In genomic region chr1:21007876-21008275, GRCh38 we compare ENCODE assay signal across 16 cellular contexts.
DNase-seq lines count a peak whose midpoint lies in the region; ATAC-seq and TF ChIP-seq lines count a peak whose summit lies in the region.
"Had no signal": no experiment of that assay in that cellular context is flagged by ENCODE, and none has a peak within 500 bp of the region (broad histone marks: within the 10 kb centered on the region; RNA-seq: fewer than 3 reads in every experiment).

No MANE protein-coding gene starts in this region.

- no peak for ATAC-seq in lung (ENCODE audit: insufficient read depth, low FRiP score)
- ATAC-seq in CD4-positive, alpha-beta T cell (ENCODE audit: poor library complexity), result no peak

- H3K4me1 Mint-ChIP-seq in CD4-positive, alpha-beta T cell (ENCODE audit: low read depth), result no peaks in the 10 kb centered on the region
- H3K4me1 Mint-ChIP-seq: H9 had no signal

- H3K4me3 ChIP-seq in lung, result no peak overlapping the region
- H3K4me3 ChIP-seq: BLaER1 treated with 17β-estradiol and CSF1 and Interleukin-3, amounts not matched to agents 10 nM and 100 nM had no signal

- no peaks in the 10 kb centered on the region for H3K36me3 Mint-ChIP-seq in CD4-positive, alpha-beta T cell (ENCODE audit: low read depth)
- H3K36me3 Mint-ChIP-seq: CD4-positive, CD25-positive, alpha-beta regulatory T cell had no signal

- H3K27me3 Mint-ChIP-seq in CD4-positive, alpha-beta T cell, result no peaks in the 10 kb centered on the region
- H3K27me3 Mint-ChIP-seq: CD4-positive, CD25-positive, alpha-beta regulatory T cell had no signal

- peaks cover 0 to 2% of the 10 kb centered on the region in 2 donors for H3K4me1 ChIP-seq in lung (ENCODE audit: control insufficient read depth in 2 of 2, insufficient read depth in 2 of 2, low read length in 2 of 2)

- no peaks in the 10 kb centered on the region for H3K9me3 ChIP-seq in lung (ENCODE audit: control insufficient read depth in 2 of 2, insufficient read depth in 1 of 2, low read length in 1 of 2)
- no peaks in the 10 kb centered on the region for H3K9me3 ChIP-seq in CD4-positive, alpha-beta T cell (ENCODE audit: control insufficient read depth, low read length)
- H3K9me3 ChIP-seq: BLaER1 treated with 17β-estradiol and CSF1 and Interleukin-3, amounts not matched to agents 10 nM and 100 nM had no signal

- no peaks in the 10 kb centered on the region for H3K36me3 ChIP-seq in lung (ENCODE audit: control insufficient read depth in 2 of 2, insufficient read depth in 2 of 2, low read length in 2 of 2)

- no peak overlapping the region for H3K27ac ChIP-seq in lung (ENCODE audit: low read depth in 1 of 2, low read length in 1 of 2)
- no peak overlapping the region for H3K27ac ChIP-seq in CD4-positive, alpha-beta T cell (ENCODE audit: low read depth, low read length)
- H3K27ac ChIP-seq: BLaER1 treated with 17β-estradiol and CSF1 and Interleukin-3, amounts not matched to agents 10 nM and 100 nM; HL-60 had no signal

- no peaks in the 10 kb centered on the region for H3K9me3 Mint-ChIP-seq in CD4-positive, alpha-beta T cell
- H3K9me3 Mint-ChIP-seq: CD4-positive, CD25-positive, alpha-beta regulatory T cell; H9 had no signal

- no peak overlapping the region for H3K4me3 Mint-ChIP-seq in CD4-positive, alpha-beta T cell
- H3K4me3 Mint-ChIP-seq: CD4-positive, CD25-positive, alpha-beta regulatory T cell; H9 had no signal

- intact Hi-C loops in CD4-positive, alpha-beta T cell (cut with DNase I, micrococcal nuclease), result no loop called here

- no peak for TF ChIP-seq CTCF in lung (IDR thresholded peaks at IDR 0.05; ENCODE audit: control extremely low read depth, extremely low read depth)
- TF ChIP-seq CTCF in CD4-positive, alpha-beta T cell (IDR thresholded peaks at IDR 0.05), result no peak

- CTCF ChIA-PET in CD4-positive, alpha-beta T cell (lab: Charles Lee), result no interaction called here

- H3K27me3 ChIP-seq in lung (ENCODE audit: control insufficient read depth, insufficient read depth), result no peaks in the 10 kb centered on the region
- no peaks in the 10 kb centered on the region for H3K27me3 ChIP-seq in CD4-positive, alpha-beta T cell (ENCODE audit: control insufficient read depth, insufficient read depth, low read length)
- H3K27me3 ChIP-seq: BLaER1 treated with 17β-estradiol and CSF1 and Interleukin-3, amounts not matched to agents 10 nM and 100 nM had no signal

- DNase-seq in DMS79 (lab: John Stamatoyannopoulos, UW) (peak; percentile 17), DMS79 treated with DMSO at 0.1 percent for 48 hours (lab: John Stamatoyannopoulos, UW) (no peak), NCI-H2227 (lab: John Stamatoyannopoulos, UW; ENCODE audit: unreplicated experiment) (peak; percentile 70), NCI-H748 (lab: John Stamatoyannopoulos, UW; ENCODE audit: unreplicated experiment) (peak; percentile 49), lung (ENCODE audit: low spot score) (peak; percentile 54), inferior parietal cortex (ENCODE audit: extremely low spot score) (no peak)
- no peak for DNase-seq in CD4-positive, alpha-beta T cell
- DNase-seq: ACHN; Calu3; CD4-positive, CD25-positive, alpha-beta regulatory T cell; DMS 273 treated with DMSO at 0.1 percent for 48 hours; GF-D8; GOT3; H9 had no signal

- POLR2A ChIA-PET in CD4-positive, alpha-beta T cell (lab: Charles Lee), result no interaction called here

- no peak overlapping the region for H3K27ac Mint-ChIP-seq in CD4-positive, alpha-beta T cell
- H3K27ac Mint-ChIP-seq: CD4-positive, CD25-positive, alpha-beta regulatory T cell; H9 had no signal

- 76 to 86% methylated on average over 1 of the region's 1 CpG for WGBS in lung, 2 donors

Comparison
In these comparisons a context has a peak if more than half of its experiments do, and no peak if none do; other contexts are left out.
1. DNase-seq: peak in DMS79 (single experiment), NCI-H2227 (single experiment), NCI-H748 (single experiment) and lung (single experiment); none in DMS79 treated with DMSO at 0.1 percent for 48 hours (single experiment), inferior parietal cortex (single experiment) and CD4-positive, alpha-beta T cell (0 of 10).